8 cellular contexts compared by ENCODE assay signal in genomic region chr6:30884521-30885480, GRCh38. TPM values are rescaled to one million over a fixed set of nuclear protein-coding genes. Genes with fewer than 3 reads are reported as not detected.
DNase-seq lines count a peak whose midpoint lies in the region; ATAC-seq and TF ChIP-seq lines count a peak whose summit lies in the region.

No MANE protein-coding gene starts in this region.

- peaks cover 6% of the 10 kb centered on the region for H3K36me3 Mint-ChIP-seq in Caco-2 (ENCODE audit: insufficient read depth, unreplicated experiment)
- no peaks in the 10 kb centered on the region for H3K36me3 Mint-ChIP-seq in activated CD4-positive, alpha-beta T cell treated with anti-CD3 and anti-CD28 coated beads for 36 hours (ENCODE audit: low read depth)

- no peak overlapping the region for H2BK5ac ChIP-seq in mesenchymal stem cell (ENCODE audit: low read depth, low read length, poor library complexity, severe bottlenecking)

- H3K4me2 ChIP-seq in mesenchymal stem cell (ENCODE audit: low read length, poor library complexity, severe bottlenecking), result peak overlapping the region; percentile 97

- H3K4me3 ChIP-seq in Caco-2 (ENCODE audit: low read depth, low read length) (peak overlapping the region; percentile 46), HUES64 (ENCODE audit: low read length) (peak overlapping the region; percentile 72), mesenchymal stem cell (ENCODE audit: insufficient read depth in 1 of 2, low read depth in 1 of 2, low read length in 2 of 2) (peak overlapping the region; percentile 70 to 87)
- peak overlapping the region; percentile 67 for H3K4me3 ChIP-seq in effector memory CD4-positive, alpha-beta T cell (ENCODE audit: insufficient read depth, low read depth, low read length, poor library complexity, severe bottlenecking)

- H3K4me1 ChIP-seq in Caco-2 (peaks cover 39% of the 10 kb centered on the region), HUES64 (ENCODE audit: insufficient read depth, low read length) (peaks cover 54% of the 10 kb centered on the region), mesenchymal stem cell (ENCODE audit: control insufficient read depth, insufficient read depth, low read depth, low read length) (peaks cover 60% of the 10 kb centered on the region)
- peaks cover 28% of the 10 kb centered on the region for H3K4me1 ChIP-seq in effector memory CD4-positive, alpha-beta T cell (ENCODE audit: control insufficient read depth, insufficient read depth, low read length, poor library complexity, severe bottlenecking)

- H3K4me3 Mint-ChIP-seq in Caco-2 (ENCODE audit: unreplicated experiment), result peak overlapping the region; percentile 83
- peak overlapping the region; percentile 71 for H3K4me3 Mint-ChIP-seq in activated CD4-positive, alpha-beta T cell treated with anti-CD3 and anti-CD28 coated beads for 36 hours

- H3K4me1 Mint-ChIP-seq in Caco-2 (ENCODE audit: low read depth, unreplicated experiment), result peaks cover 43% of the 10 kb centered on the region
- peaks cover 30% of the 10 kb centered on the region for H3K4me1 Mint-ChIP-seq in activated CD4-positive, alpha-beta T cell treated with anti-CD3 and anti-CD28 coated beads for 36 hours

- peak overlapping the region; percentile 84 for H2BK15ac ChIP-seq in mesenchymal stem cell (ENCODE audit: low read depth, poor library complexity, severe bottlenecking)

- H3K27me3 ChIP-seq in Caco-2 (replicated peaks; ENCODE audit: control insufficient read depth, insufficient read depth, low read length), result no peaks in the 10 kb centered on the region
- H3K27me3 ChIP-seq in HUES64 (ENCODE audit: insufficient read depth, low read length), result no peaks in the 10 kb centered on the region
- no peaks in the 10 kb centered on the region for H3K27me3 ChIP-seq in effector memory CD4-positive, alpha-beta T cell (replicated peaks; ENCODE audit: control insufficient read depth, insufficient read depth, low read length, poor library complexity, severe bottlenecking)
- H3K27me3 ChIP-seq in mesenchymal stem cell (ENCODE audit: control insufficient read depth in 1 of 2, insufficient read depth in 1 of 2, low read length in 2 of 2), result no peaks in the 10 kb centered on the region

- H2BK120ac ChIP-seq in mesenchymal stem cell (ENCODE audit: low read depth, low read length), result peak overlapping the region; percentile 86

- H3K9ac ChIP-seq in HUES64 (ENCODE audit: low read depth, low read length) (peak overlapping the region; percentile 61), mesenchymal stem cell (ENCODE audit: low read length) (peak overlapping the region; percentile 69)

- no peak for TF ChIP-seq CTCF in Caco-2 (IDR thresholded peaks at IDR 0.05; ENCODE audit: insufficient read depth in 1 of 2, low read depth in 1 of 2, low read length in 1 of 2, severe bottlenecking in 1 of 2, unreplicated experiment in 1 of 2)

- WGBS in HUES64, result 3% methylated on average over 59 of the region's 59 CpGs
- WGBS in mesenchymal stem cell, result 11% methylated on average over 32 of the region's 59 CpGs

- H4K91ac ChIP-seq in mesenchymal stem cell (ENCODE audit: low read length), result peak overlapping the region; percentile 19

- BruUV-seq in Caco-2 (replicated peaks; lab: Mats Ljungman, UMichigan), result no TSS peak

- H4K8ac ChIP-seq in mesenchymal stem cell (ENCODE audit: low read length), result no peak overlapping the region

- H3K9me3 ChIP-seq in Caco-2, result no peaks in the 10 kb centered on the region
- no peaks in the 10 kb centered on the region for H3K9me3 ChIP-seq in HUES64 (ENCODE audit: insufficient read depth, low read depth, low read length)
- no peaks in the 10 kb centered on the region for H3K9me3 ChIP-seq in effector memory CD4-positive, alpha-beta T cell (ENCODE audit: control insufficient read depth, low read length)
- H3K9me3 ChIP-seq in mesenchymal stem cell (ENCODE audit: control insufficient read depth, low read length), result no peaks in the 10 kb centered on the region

- POLR2A ChIA-PET in Caco-2 (lab: Charles Lee), result interaction anchor here (0.6 to 2.0 kb wide), 4 partner anchors 24 to 168 kb away, joined by 4 to 6 read pairs (median 4); partner anchors contain the start of genes MDC1 and VARS2
- POLR2A ChIA-PET in activated CD4-positive, alpha-beta T cell treated with anti-CD3 and anti-CD28 coated beads for 36 hours (lab: Charles Lee), result interaction anchor here (0.6 to 1.1 kb wide), 3 partner anchors 96 to 205 kb away, joined by 3 read pairs; no protein-coding TSS in a partner anchor

- peak overlapping the region in 1 of 2 experiments; percentile 85 for H3K23ac ChIP-seq in mesenchymal stem cell (ENCODE audit: low read length in 2 of 2)

- H3K27ac ChIP-seq in HUES64 (ENCODE audit: low read depth, low read length) (peak overlapping the region; percentile 89), mesenchymal stem cell (ENCODE audit: low read length, poor library complexity, severe bottlenecking) (peak overlapping the region; percentile 92)
- no peak overlapping the region for H3K27ac ChIP-seq in effector memory CD4-positive, alpha-beta T cell (ENCODE audit: insufficient read depth, low read length, poor library complexity, severe bottlenecking)

- H2AK5ac ChIP-seq in mesenchymal stem cell (ENCODE audit: low read length, severe bottlenecking), result peak overlapping the region; percentile 47

- peak overlapping the region in 1 of 2 experiments; percentile 92 for H3K14ac ChIP-seq in mesenchymal stem cell (ENCODE audit: low read length in 2 of 2)

- intact Hi-C loops in Caco-2 (cut with micrococcal nuclease; ENCODE audit: unreplicated experiment), result no loop called here
- intact Hi-C loops in activated CD4-positive, alpha-beta T cell treated with anti-CD3 and anti-CD28 coated beads for 36 hours (cut with DNase I, micrococcal nuclease), result loop anchor here in 1 of 2 experiments (2.0 kb wide), 1 partner anchor 56 kb away; no protein-coding TSS in a partner anchor

- H3K36me3 ChIP-seq in Caco-2 (ENCODE audit: control insufficient read depth, insufficient read depth, low read length) (0 out of 2 replicates have a peak, but pooled peaks cover 1% of the 10 kb centered on the region), HUES64 (ENCODE audit: insufficient read depth, low read length) (peaks cover 20% of the 10 kb centered on the region), mesenchymal stem cell (ENCODE audit: control insufficient read depth in 1 of 2, insufficient read depth in 2 of 2, low read depth in 1 of 2, low read length in 2 of 2) (peaks cover under 1 to 13% of the 10 kb centered on the region in 2 experiments)
- H3K36me3 ChIP-seq in effector memory CD4-positive, alpha-beta T cell (ENCODE audit: control insufficient read depth, insufficient read depth, low read length), result no peaks in the 10 kb centered on the region

- H3K18ac ChIP-seq in mesenchymal stem cell (ENCODE audit: low read depth in 1 of 2, low read length in 2 of 2), result peak overlapping the region; percentile 47 to 84

- H2BK12ac ChIP-seq in mesenchymal stem cell (ENCODE audit: low read length in 2 of 2), result peak overlapping the region in 1 of 2 experiments; percentile 91

- no peaks in the 10 kb centered on the region for H3K9me3 Mint-ChIP-seq in Caco-2 (ENCODE audit: unreplicated experiment)
- H3K9me3 Mint-ChIP-seq in activated CD4-positive, alpha-beta T cell treated with anti-CD3 and anti-CD28 coated beads for 36 hours (ENCODE audit: low read depth), result no peaks in the 10 kb centered on the region

- H3K27ac Mint-ChIP-seq in Caco-2 (ENCODE audit: unreplicated experiment), result peak overlapping the region; percentile 82
- peak overlapping the region; percentile 73 for H3K27ac Mint-ChIP-seq in activated CD4-positive, alpha-beta T cell treated with anti-CD3 and anti-CD28 coated beads for 36 hours

- CTCF ChIA-PET in Caco-2 (lab: Charles Lee), result interaction anchor here (0.6 to 3.2 kb wide), 12 partner anchors 23 to 373 kb away, joined by 3 to 21 read pairs (median 6); partner anchors contain the start of genes GTF2H4 and VARS2
- CTCF ChIA-PET in activated CD4-positive, alpha-beta T cell treated with anti-CD3 and anti-CD28 coated beads for 36 hours (lab: Charles Lee), result interaction anchor here (0.6 to 1.1 kb wide), 4 partner anchors 48 to 273 kb away, joined by 3 to 8 read pairs (median 4); partner anchors contain the start of gene CCHCR1

- H3K4ac ChIP-seq in mesenchymal stem cell (ENCODE audit: low read depth in 1 of 2, low read length in 2 of 2), result peak overlapping the region in 1 of 2 experiments; percentile 73

- DNase-seq in Caco-2 (peak; percentile 51 to 56), mesenchymal stem cell (peak; percentile 36), inferior parietal cortex (ENCODE audit: extremely low spot score) (no peak), NCI-H446 treated with DMSO at 0.1 percent for 48 hours (lab: John Stamatoyannopoulos, UW) (no peak)
- DNase-seq in activated CD4-positive, alpha-beta T cell treated with anti-CD3 and anti-CD28 coated beads for 36 hours, result peak; percentile 68
- no peak for DNase-seq in effector memory CD4-positive, alpha-beta T cell
- peak; percentile 71 for DNase-seq in stimulated activated naive CD8-positive, alpha-beta T cell treated with anti-CD3 and anti-CD28 coated beads, Interleukin-15, Interleukin-2, amounts not matched to agents 100 U/mL and 50 U/mL, for 24 hours

- ATAC-seq in activated CD4-positive, alpha-beta T cell treated with anti-CD3 and anti-CD28 coated beads for 36 hours, result peak; percentile 61
- ATAC-seq in stimulated activated naive CD8-positive, alpha-beta T cell treated with anti-CD3 and anti-CD28 coated beads, Interleukin-15, Interleukin-2, amounts not matched to agents 100 U/mL and 50 U/mL, for 24 hours, result peak; percentile 61

- H3K27me3 Mint-ChIP-seq in Caco-2 (ENCODE audit: insufficient read depth, unreplicated experiment), result no peaks in the 10 kb centered on the region
- no peaks in the 10 kb centered on the region for H3K27me3 Mint-ChIP-seq in activated CD4-positive, alpha-beta T cell treated with anti-CD3 and anti-CD28 coated beads for 36 hours

- H2AFZ ChIP-seq in mesenchymal stem cell (ENCODE audit: low read depth, low read length), result no peak overlapping the region

- H3K79me1 ChIP-seq in mesenchymal stem cell (replicated peaks; ENCODE audit: low read length, poor library complexity, severe bottlenecking), result peaks cover 8% of the 10 kb centered on the region

RNA-seq across cellular contexts. Expression of gene DDR1, which starts 0.5 kb away (rescaled TPM):
- total RNA-seq in Caco-2 (2022), result 113 and 115 TPM in 2 replicates
- polyA plus RNA-seq in HUES64 (2013, experiment 1 of 2), result 116 TPM
- 139 TPM for polyA plus RNA-seq in HUES64 (2013, experiment 2 of 2)
- 10 to 100 TPM in 1 of 2 experiments, 1 to 10 TPM in 1; 9.5 to 12.6 TPM for total RNA-seq in activated CD4-positive, alpha-beta T cell treated with anti-CD3 and anti-CD28 coated beads for 36 hours
- 20.0 TPM for polyA plus RNA-seq in mesenchymal stem cell (2013, experiment 1 of 2)
- 21.0 TPM for polyA plus RNA-seq in mesenchymal stem cell (2013, experiment 2 of 2)

RNA-seq across cellular contexts. Expression of gene GTF2H4, which starts 23.2 kb away (rescaled TPM):
- 40.6 and 43.6 TPM in 2 replicates for total RNA-seq in Caco-2 (2022)
- polyA plus RNA-seq in HUES64 (2013, experiment 1 of 2), result 31.2 TPM
- polyA plus RNA-seq in HUES64 (2013, experiment 2 of 2), result 24.7 TPM
- 10 to 100 TPM; 35.9 to 40.9 TPM for total RNA-seq in activated CD4-positive, alpha-beta T cell treated with anti-CD3 and anti-CD28 coated beads for 36 hours
- 23.5 TPM for polyA plus RNA-seq in mesenchymal stem cell (2013, experiment 1 of 2)
- polyA plus RNA-seq in mesenchymal stem cell (2013, experiment 2 of 2), result 24.5 TPM

RNA-seq across cellular contexts. Expression of gene VARS2, which starts 29.2 kb away (rescaled TPM):
- total RNA-seq in Caco-2 (2022), result 32.1 and 37.5 TPM in 2 replicates
- polyA plus RNA-seq in HUES64 (2013, experiment 1 of 2), result 25.4 TPM
- polyA plus RNA-seq in HUES64 (2013, experiment 2 of 2), result 23.3 TPM
- total RNA-seq in activated CD4-positive, alpha-beta T cell treated with anti-CD3 and anti-CD28 coated beads for 36 hours, result 10 to 100 TPM; 68.1 to 81.1 TPM
- 5.1 TPM for polyA plus RNA-seq in mesenchymal stem cell (2013, experiment 1 of 2)
- 4.7 TPM for polyA plus RNA-seq in mesenchymal stem cell (2013, experiment 2 of 2)

RNA-seq across cellular contexts. Expression of gene SFTA2, which starts 47.2 kb away (rescaled TPM):
- total RNA-seq in Caco-2 (2022), result 6.6 and 9.6 TPM in 2 replicates
- not detected for polyA plus RNA-seq in HUES64 (2013, experiment 1 of 2)
- not detected for polyA plus RNA-seq in HUES64 (2013, experiment 2 of 2)
- not detected for total RNA-seq in activated CD4-positive, alpha-beta T cell treated with anti-CD3 and anti-CD28 coated beads for 36 hours
- not detected for polyA plus RNA-seq in mesenchymal stem cell (2013, experiment 1 of 2)
- polyA plus RNA-seq in mesenchymal stem cell (2013, experiment 2 of 2), result not detected

RNA-seq across cellular contexts. Expression of gene MUCL3, which starts 56.0 kb away (rescaled TPM):
- 0.16 TPM in 1 of 2 replicates, not detected in the other for total RNA-seq in Caco-2 (2022)
- polyA plus RNA-seq in HUES64 (2013, experiment 1 of 2), result 0.10 TPM
- 0.13 TPM for polyA plus RNA-seq in HUES64 (2013, experiment 2 of 2)
- total RNA-seq in activated CD4-positive, alpha-beta T cell treated with anti-CD3 and anti-CD28 coated beads for 36 hours, result not detected
- not detected for polyA plus RNA-seq in mesenchymal stem cell (2013, experiment 1 of 2)
- not detected for polyA plus RNA-seq in mesenchymal stem cell (2013, experiment 2 of 2)

Comparison
In these comparisons a context has a peak if more than half of its experiments do, and no peak if none do; other contexts are left out.
1. DNase-seq: peak in Caco-2 (2 of 2), activated CD4-positive, alpha-beta T cell treated with anti-CD3 and anti-CD28 coated beads for 36 hours (single experiment), mesenchymal stem cell (single experiment) and stimulated activated naive CD8-positive, alpha-beta T cell treated with anti-CD3 and anti-CD28 coated beads, Interleukin-15, Interleukin-2, amounts not matched to agents 100 U/mL and 50 U/mL, for 24 hours (single experiment); none in effector memory CD4-positive, alpha-beta T cell (0 of 3), inferior parietal cortex (single experiment) and NCI-H446 treated with DMSO at 0.1 percent for 48 hours (single experiment).
2. Peak in every context shown above with its lines, with median percentiles within 50 percentile points of each other: H3K4me3 ChIP-seq.